Comparison of ENCODE assay signal across 10 cellular contexts in the genomic region with DNA sequence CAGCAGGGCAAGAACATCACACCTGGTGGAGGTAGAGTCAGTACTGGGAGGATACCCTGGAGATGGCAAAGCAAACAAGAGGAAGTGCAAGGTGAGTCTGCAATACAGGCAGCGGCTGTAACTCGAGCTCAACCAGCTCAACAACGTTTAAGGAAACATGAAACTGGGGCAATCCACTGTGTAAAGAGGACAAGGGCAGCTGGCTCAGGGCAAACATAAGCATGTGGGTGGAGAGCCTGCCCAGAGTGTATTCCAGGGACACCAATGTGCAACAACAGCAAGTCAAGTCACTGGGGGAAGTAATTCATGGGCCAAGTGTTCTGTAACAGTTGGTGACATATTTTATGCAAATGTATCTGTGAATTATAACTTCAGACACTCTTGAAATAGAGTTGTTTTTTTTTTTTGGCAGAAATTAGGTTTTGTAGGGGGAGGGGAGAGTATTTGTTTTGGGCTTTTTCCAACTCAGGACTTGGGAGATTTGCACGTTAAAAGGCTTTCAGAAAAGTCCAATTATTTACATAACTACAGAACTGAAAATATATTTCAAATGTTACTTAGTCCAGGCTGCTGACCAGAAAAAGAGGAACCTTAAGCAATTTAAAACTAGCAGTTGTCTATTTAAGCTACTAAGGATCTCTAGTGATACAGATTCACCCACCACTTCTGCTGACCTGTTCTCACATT. TPM values are rescaled to one million over a fixed set of nuclear protein-coding genes. Genes with fewer than 3 reads are reported as not detected.
DNase-seq lines count a peak whose midpoint lies in the region; ATAC-seq and TF ChIP-seq lines count a peak whose summit lies in the region.
"Had no signal": no experiment of that assay in that cellular context is flagged by ENCODE, and none has a peak within 500 bp of the region (broad histone marks: within the 10 kb centered on the region; RNA-seq: fewer than 3 reads in every experiment).

No MANE protein-coding gene starts in this region.

- no peaks in the 10 kb centered on the region for H3K27me3 ChIP-seq in spleen (replicated peaks in 1 of 7)

- DNase-seq in H4 (ENCODE audit: low spot score) (peak; percentile 3), NCI-H2227 (lab: John Stamatoyannopoulos, UW; ENCODE audit: unreplicated experiment) (peak; percentile 26), MCF 10A (ENCODE audit: unreplicated experiment) (peak; percentile 50), nephron progenitor cell (peak; percentile 10), spleen (no peak)
- no peak for DNase-seq in stimulated activated naive CD4-positive, alpha-beta T cell treated with Interleukin-2 at 50 U/mL for 16 hours (lab: John Stamatoyannopoulos, UW)
- no peak for DNase-seq in effector memory CD8-positive, alpha-beta T cell
- DNase-seq: DND-41 had no signal

- intact Hi-C loops in MCF 10A (cut with micrococcal nuclease) = no loop called here
- intact Hi-C loops in spleen (cut with DNase I; ENCODE audit: low total_unique reads) = no loop called here

- no peaks in the 10 kb centered on the region for H3K27me3 Mint-ChIP-seq in MCF 10A (ENCODE audit: insufficient read depth, unreplicated experiment)
- H3K27me3 Mint-ChIP-seq in nephron progenitor cell (ENCODE audit: low read depth, poor library complexity) = no peaks in the 10 kb centered on the region
- no peaks in the 10 kb centered on the region for H3K27me3 Mint-ChIP-seq in effector memory CD8-positive, alpha-beta T cell

- H3K27ac Mint-ChIP-seq in MCF 10A (ENCODE audit: low read depth, unreplicated experiment) = no peak overlapping the region
- H3K27ac Mint-ChIP-seq in nephron progenitor cell = peak overlapping the region; percentile 92
- H3K27ac Mint-ChIP-seq in effector memory CD8-positive, alpha-beta T cell = no peak overlapping the region

- H3K4me3 Mint-ChIP-seq in MCF 10A (ENCODE audit: unreplicated experiment) = no peak overlapping the region
- peak overlapping the region; percentile 37 for H3K4me3 Mint-ChIP-seq in nephron progenitor cell
- H3K4me3 Mint-ChIP-seq in effector memory CD8-positive, alpha-beta T cell = no peak overlapping the region

- no peaks in the 10 kb centered on the region for H3K36me3 Mint-ChIP-seq in MCF 10A (ENCODE audit: insufficient read depth, unreplicated experiment)
- peaks cover 7% of the 10 kb centered on the region for H3K36me3 Mint-ChIP-seq in nephron progenitor cell (ENCODE audit: low read depth)
- H3K36me3 Mint-ChIP-seq in effector memory CD8-positive, alpha-beta T cell (ENCODE audit: insufficient read depth) = no peaks in the 10 kb centered on the region

- H3K9me3 Mint-ChIP-seq in MCF 10A (ENCODE audit: unreplicated experiment) (peaks cover 8% of the 10 kb centered on the region), nephron progenitor cell (peaks cover 16% of the 10 kb centered on the region)
- H3K9me3 Mint-ChIP-seq in effector memory CD8-positive, alpha-beta T cell = peaks cover 6 to 9% of the 10 kb centered on the region in 2 donors

- TF ChIP-seq CTCF in MCF 10A (IDR thresholded peaks at IDR 0.05; ENCODE audit: unreplicated experiment) (no peak), nephron progenitor cell (IDR thresholded peaks at IDR 0.05) (no peak), spleen (IDR thresholded peaks at IDR 0.05 in 8 of 11, conservative IDR thresholded peaks at IDR 0.05 in 3 of 11) (no peak)

- no peak overlapping the region for H3K27ac ChIP-seq in spleen

- no peak for ATAC-seq in effector memory CD8-positive, alpha-beta T cell (replicated peaks)
- ATAC-seq in HG02840 (IDR thresholded peaks at IDR 0.05; ENCODE audit: low FRiP score, unreplicated experiment) = no peak

- H3K4me1 ChIP-seq in spleen = no peaks in the 10 kb centered on the region

- peaks cover 0 to 15% (median 9%) of the 10 kb centered on the region in 8 donors for H3K9me3 ChIP-seq in spleen

- WGBS in spleen, 5 donors = 28 to 44% (median 34%) methylated on average over 4 of the region's 4 CpGs

- no peaks in the 10 kb centered on the region for H3K4me1 Mint-ChIP-seq in MCF 10A (ENCODE audit: insufficient read depth, unreplicated experiment)
- H3K4me1 Mint-ChIP-seq in nephron progenitor cell = peaks cover 55% of the 10 kb centered on the region
- H3K4me1 Mint-ChIP-seq in effector memory CD8-positive, alpha-beta T cell (ENCODE audit: low read depth in 2 of 2) = no peaks in the 10 kb centered on the region

- no peak overlapping the region for H3K4me3 ChIP-seq in spleen

- TF ChIP-seq POLR2A in spleen (IDR thresholded peaks at IDR 0.05) = no peak

- POLR2A ChIA-PET in MCF 10A (lab: Yijun Ruan, JAX) = no interaction called here

- CTCF ChIA-PET in MCF 10A (lab: Yijun Ruan, JAX) = interaction anchor here (0.5 kb wide), 1 partner anchor 11 kb away, joined by 3 read pairs; no protein-coding TSS in a partner anchor

- BruUV-seq in MCF 10A (replicated peaks; lab: Mats Ljungman, UMichigan) = no TSS peak

- no peaks in the 10 kb centered on the region for H3K36me3 ChIP-seq in spleen

RNA-seq across cellular contexts. Expression of a gene that starts 18.7 kb away (rescaled TPM):
- total RNA-seq in H4 (2014; rRNA removed; shearing (Covaris generic)) = 0.49 and 1.5 TPM in 2 replicates
- total RNA-seq in MCF 10A (2022) (not detected in 2 replicates), spleen (1 to 10 TPM in 1 of 7 donors, under 1 TPM in 4, not detected in 2; 0.60 to 1.2 (median 0.87) TPM)
- under 1 TPM; 0.11 to 0.70 (median 0.11) TPM for polyA plus RNA-seq in spleen
- total RNA-seq: lung microvascular endothelial cell had no signal

Comparison
In these comparisons a context has a peak if more than half of its experiments do, and no peak if none do; other contexts are left out.
1. DNase-seq: peak in H4 (single experiment), NCI-H2227 (single experiment), MCF 10A (single experiment) and nephron progenitor cell (single experiment); none in stimulated activated naive CD4-positive, alpha-beta T cell treated with Interleukin-2 at 50 U/mL for 16 hours (single experiment), effector memory CD8-positive, alpha-beta T cell (0 of 3) and spleen (single experiment).